Comparison of ENCODE assay signal across 8 cellular contexts in genomic region chr6:83859410-83860346, GRCh38.
DNase-seq lines count a peak whose midpoint lies in the region; ATAC-seq and TF ChIP-seq lines count a peak whose summit lies in the region.

TSS of gene CYB5R4 (plus strand) at chr6:83859689. CDS start at chr6:83859783, 94 bp downstream.

- peak; percentile 92 for DNase-seq in AG10803 (ENCODE audit: low read depth)
- DNase-seq in NCI-H345 treated with DMSO at 0.1 percent for 48 hours (lab: John Stamatoyannopoulos, UW; ENCODE audit: unreplicated experiment): peak; percentile 82
- peak; percentile 77 to 86 (median 84) for DNase-seq in activated CD4-positive, CD25-positive, alpha-beta regulatory T cell (lab: John Stamatoyannopoulos, UW)
- peak; percentile 93 for DNase-seq in central memory CD4-positive, alpha-beta T cell
- peak; percentile 96 for DNase-seq in inferior parietal cortex (ENCODE audit: extremely low spot score)
- DNase-seq in stimulated activated CD4-positive, alpha-beta T cell treated with anti-CD3 and anti-CD28 coated beads, Interleukin-12 subunit alpha, Interleukin-12 subunit beta, amount 100 ng/mL, for 24 hours (ENCODE audit: low read depth in 2 of 2): peak; percentile 84 to 90

- ATAC-seq in GM19023 (IDR thresholded peaks at IDR 0.05; ENCODE audit: unreplicated experiment) (peak; percentile 99), HG03280 (IDR thresholded peaks at IDR 0.05; ENCODE audit: unreplicated experiment) (peak; percentile 99)

- TF ChIP-seq CTCF in AG10803 (conservative IDR thresholded peaks at IDR 0.05; ENCODE audit: low read length): peak; percentile 50

- H3K4me3 ChIP-seq in AG10803 (ENCODE audit: low read length): peak within 1 kb of the TSS; percentile 94

Comparison
In these comparisons a context has a peak if more than half of its experiments do, and no peak if none do; other contexts are left out.
1. Peak in every context shown above with its lines: DNase-seq, ATAC-seq and H3K4me3 ChIP-seq.